8 cellular contexts compared by ENCODE assay signal in the genomic region with DNA sequence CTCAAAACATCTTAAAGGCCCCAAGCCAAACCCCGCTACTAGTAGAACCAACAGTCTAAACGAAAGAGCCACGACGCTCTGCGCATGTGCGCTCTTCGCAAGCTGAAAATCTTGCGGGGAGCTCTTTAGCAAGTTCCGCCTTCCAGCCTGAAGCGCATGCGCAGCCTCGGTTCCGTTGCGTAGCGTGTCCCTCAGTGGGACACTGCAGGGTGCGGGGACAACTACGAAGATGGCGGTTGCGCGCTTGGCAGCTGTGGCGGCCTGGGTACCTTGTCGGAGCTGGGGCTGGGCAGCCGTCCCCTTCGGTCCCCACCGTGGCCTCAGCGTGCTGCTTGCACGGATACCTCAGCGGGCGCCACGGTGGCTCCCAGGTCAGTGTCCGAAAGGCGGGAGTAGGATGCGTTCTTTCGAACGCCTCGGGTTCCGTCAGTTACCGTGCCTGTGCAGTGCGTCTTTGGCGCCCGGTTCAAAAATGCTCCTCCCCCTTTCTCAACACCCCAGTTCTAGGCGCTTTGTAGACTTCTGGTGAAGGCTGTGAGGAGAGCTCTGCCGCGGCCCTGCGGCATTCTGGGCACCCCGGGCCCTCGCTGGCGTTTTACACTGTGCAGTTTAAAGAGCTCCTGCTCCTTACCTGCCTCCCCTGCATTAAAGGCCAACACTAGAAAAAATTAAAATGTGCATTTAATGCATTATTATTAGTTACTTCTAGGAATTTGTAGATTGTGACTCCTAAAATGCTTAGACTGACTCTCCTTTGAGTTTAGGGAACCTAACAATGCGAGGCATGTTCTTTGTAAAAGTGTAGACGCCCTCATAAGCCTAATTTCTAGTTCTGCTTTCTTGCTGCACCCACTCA. TPM values are rescaled to one million over a fixed set of nuclear protein-coding genes. Genes with fewer than 3 reads are reported as not detected.
DNase-seq lines count a peak whose midpoint lies in the region; ATAC-seq, FAIRE-seq and TF ChIP-seq lines count a peak whose summit lies in the region.

ABHD10 (plus strand) TSS at position 194 of the 856 bp plus-strand sequence; CDS start at position 230, 36 bp downstream.

- H3K27me3 Mint-ChIP-seq in central memory CD8-positive, alpha-beta T cell: no peaks in the 10 kb centered on the region

- H3K4me3 ChIP-seq in AG04450 (ENCODE audit: low read depth, low read length): peak within 1 kb of the TSS; percentile 92

- no peaks in the 10 kb centered on the region for H3K9me3 ChIP-seq in AG04450 (ENCODE audit: control insufficient read depth, insufficient read depth, low read length)

- TF ChIP-seq CTCF in AG04450 (IDR thresholded peaks at IDR 0.05; ENCODE audit: low read depth, low read length): no peak

- H3K36me3 Mint-ChIP-seq in central memory CD8-positive, alpha-beta T cell (ENCODE audit: insufficient read depth): peaks cover 13% of the 10 kb centered on the region

- peaks cover 24% of the 10 kb centered on the region for H3K4me1 Mint-ChIP-seq in central memory CD8-positive, alpha-beta T cell

- FAIRE-seq in islet of Langerhans (lab: Jason Lieb, UNC): peak; percentile 97

- H3K4me3 Mint-ChIP-seq in central memory CD8-positive, alpha-beta T cell: peak within 1 kb of the TSS; percentile 91

- H3K27me3 ChIP-seq in AG04450 (ENCODE audit: control insufficient read depth, insufficient read depth, low read length): no peaks in the 10 kb centered on the region

- no peaks in the 10 kb centered on the region for H3K9me3 Mint-ChIP-seq in central memory CD8-positive, alpha-beta T cell

- H3K27ac ChIP-seq in AG04450 (ENCODE audit: low read depth, low read length): peak within 1 kb of the TSS; percentile 47

- POLR2A ChIA-PET in AG04450 (lab: Yijun Ruan, JAX): interaction anchor here (0.6 to 1.5 kb wide), 9 partner anchors 10 to 271 kb away, joined by 3 to 5 read pairs (median 3); partner anchors contain the start of gene TAGLN3

- ATAC-seq in GM18907 (IDR thresholded peaks at IDR 0.05; ENCODE audit: unreplicated experiment): peak; percentile 97
- peak; percentile 92 for ATAC-seq in HG03159 (IDR thresholded peaks at IDR 0.05; ENCODE audit: unreplicated experiment)
- peak; percentile 93 for ATAC-seq in central memory CD8-positive, alpha-beta T cell (replicated peaks; ENCODE audit: extremely low read depth, poor library complexity, severe bottlenecking)

- peak; percentile 97 for DNase-seq in AG04450 (ENCODE audit: low read depth, low spot score)
- peak; percentile 96 for DNase-seq in NCI-H345 (lab: John Stamatoyannopoulos, UW)
- DNase-seq in activated CD4-positive, CD25-positive, alpha-beta regulatory T cell (lab: John Stamatoyannopoulos, UW): peak; percentile 92 to 94 (median 92)
- peak; percentile 88 to 91 for DNase-seq in central memory CD8-positive, alpha-beta T cell (ENCODE audit: low spot score in 2 of 2)
- DNase-seq in stimulated activated CD4-positive, alpha-beta T cell treated with anti-CD3 and anti-CD28 coated beads, Interleukin-12 subunit alpha, Interleukin-12 subunit beta, amount 100 ng/mL, for 4 hours: peak; percentile 98

- H3K27ac Mint-ChIP-seq in central memory CD8-positive, alpha-beta T cell (ENCODE audit: low read depth): peak within 1 kb of the TSS; percentile 91

- CTCF ChIA-PET in AG04450 (lab: Charles Lee): interaction anchor here (0.5 to 4.3 kb wide), 16 partner anchors 10 to 288 kb away, joined by 3 to 37 read pairs (median 4); partner anchors contain the start of gene PHLDB2

RNA-seq across cellular contexts. Expression of gene ABHD10, which starts in this region (rescaled TPM):
- 28.8 and 37.5 TPM in 2 replicates for polyA plus RNA-seq in AG04450 (2011; rRNA removed)
- 20.4 and 40.6 TPM in 2 replicates for polyA minus RNA-seq in AG04450 (2011; rRNA and poly(A)+ RNA removed)

Comparison
In these comparisons a context has a peak if more than half of its experiments do, and no peak if none do; other contexts are left out.
1. Peak in every context shown above with its lines: DNase-seq, ATAC-seq, H3K4me3 ChIP-seq and H3K27ac ChIP-seq.